ENCODE assay signal across 13 cellular contexts in the genomic region with DNA sequence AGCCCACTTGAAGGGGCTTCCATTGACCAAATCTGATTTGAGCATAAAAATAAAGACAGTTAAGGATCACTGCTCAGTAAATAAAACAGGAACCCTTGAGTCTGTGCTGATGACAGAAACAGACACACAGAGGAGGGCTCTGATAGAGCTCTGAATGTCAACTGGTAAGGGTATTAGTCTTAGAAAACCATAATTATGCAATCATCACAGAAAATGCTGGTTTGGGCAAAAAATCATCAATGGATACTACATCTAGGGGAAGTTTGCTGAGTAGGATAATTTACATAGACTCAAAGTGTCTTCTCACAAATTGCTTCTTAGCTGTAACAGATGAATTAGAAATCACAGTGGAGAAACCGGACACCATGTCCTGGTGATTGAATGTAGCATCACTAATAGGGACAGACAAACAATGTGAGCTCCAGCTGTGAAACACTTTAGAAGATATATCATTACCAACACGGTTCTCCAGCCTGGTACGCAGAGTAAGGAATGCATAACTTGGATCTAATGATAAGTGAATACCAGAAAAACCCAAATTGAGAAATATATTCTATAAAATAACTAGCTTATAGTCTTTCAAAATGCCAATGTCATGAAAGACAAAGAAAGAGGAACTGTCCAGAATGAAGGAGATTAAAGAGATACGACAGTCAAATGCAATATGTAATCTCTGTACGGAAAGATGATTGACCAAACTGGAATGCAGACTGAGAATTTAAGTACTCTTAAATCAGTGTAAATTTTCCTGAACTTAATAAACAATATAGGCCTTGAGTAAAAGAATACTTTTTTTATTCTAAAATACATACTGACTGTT. TPM values are rescaled to one million over a fixed set of nuclear protein-coding genes. Genes with fewer than 3 reads are reported as not detected.
A peak's percentile ranks its signal among the peaks of the same experiment; 100 is the strongest.
DNase-seq lines count a peak whose midpoint lies in the region; ATAC-seq and TF ChIP-seq lines count a peak whose summit lies in the region.
"Had no signal": no experiment of that assay in that cellular context is flagged by ENCODE, and none has a peak within 500 bp of the region (broad histone marks: within the 10 kb centered on the region; RNA-seq: fewer than 3 reads in every experiment).

No MANE protein-coding gene starts in this region.

- peaks cover 3% of the 10 kb centered on the region for H3K36me3 ChIP-seq in osteoblast (ENCODE audit: insufficient read depth, low read length)
- H3K36me3 ChIP-seq: uterus had no signal

- peaks cover 4% of the 10 kb centered on the region for H4K20me1 ChIP-seq in osteoblast (ENCODE audit: insufficient read depth, low read length)

- TF ChIP-seq CTCF in osteoblast (IDR thresholded peaks at IDR 0.05; ENCODE audit: extremely low read depth, low read depth, low read length), result no peak

- no peak for DNase-seq in activated T-cell treated with anti-CD3 and anti-CD28 coated beads, Interleukin-2, amount 50 U/mL, for 4 hours
- DNase-seq in activated T-cell treated with anti-CD3 and anti-CD28 coated beads, Interleukin-2, amount 50 U/mL, for 48 hours, result no peak
- peak; percentile 29 for DNase-seq in NCI-H345 treated with DMSO at 0.1 percent for 48 hours (lab: John Stamatoyannopoulos, UW; ENCODE audit: unreplicated experiment)
- DNase-seq in stimulated activated effector memory CD8-positive, alpha-beta T cell treated with anti-CD3 and anti-CD28 coated beads, Interleukin-12 subunit alpha, Interleukin-12 subunit beta, amount 100 ng/mL, for 72 hours (ENCODE audit: low spot score in 2 of 2), result no peak
- DNase-seq in NCI-H1436 (lab: John Stamatoyannopoulos, UW), result no peak
- DNase-seq in osteoblast (ENCODE audit: insufficient read length, low spot score, missing footprints), result no peak
- DNase-seq: activated CD4-positive, alpha-beta T cell treated with anti-CD3 and anti-CD28 coated beads, Interleukin-2, amount 50 U/mL, for 1 hour; left colon; NCI-H1092; uterus had no signal

- no peaks in the 10 kb centered on the region for H3K9me3 ChIP-seq in osteoblast (ENCODE audit: low read depth, low read length)
- H3K9me3 ChIP-seq: uterus had no signal

- intact Hi-C loops in dendritic cell treated with granulocyte-macrophage colony-stimulating factor and Interleukin-4, amounts not matched to agents 40 ng/mL and 50 ng/mL, for 4 days (cut with micrococcal nuclease), result loop anchor here (2.0 kb wide), 1 partner anchor 15 kb away; no protein-coding TSS in a partner anchor

- no peak overlapping the region for H3K4me3 ChIP-seq in osteoblast (ENCODE audit: insufficient read depth, low read length)
- H3K4me3 ChIP-seq: uterus had no signal

- no peak overlapping the region for H3K27ac ChIP-seq in osteoblast (ENCODE audit: low read depth, low read length)
- H3K27ac ChIP-seq: RWPE1, uterus had no signal

- no peaks in the 10 kb centered on the region for H3K27me3 ChIP-seq in osteoblast (ENCODE audit: insufficient read depth, low read length)
- H3K27me3 ChIP-seq: uterus had no signal

- peak; percentile 35 to 50 for ATAC-seq in activated T-cell treated with anti-CD3 and anti-CD28 coated beads, Interleukin-2, amount 50 U/mL, for 4 hours
- peak; percentile 51 for ATAC-seq in stimulated activated effector memory CD8-positive, alpha-beta T cell treated with anti-CD3 and anti-CD28 coated beads, Interleukin-12 subunit alpha, Interleukin-12 subunit beta, amount 100 ng/mL, for 72 hours
- no peak for ATAC-seq in HG03378 (IDR thresholded peaks at IDR 0.05; ENCODE audit: unreplicated experiment)
- ATAC-seq: left colon had no signal

- peaks cover 84% of the 10 kb centered on the region for H3K79me2 ChIP-seq in osteoblast (ENCODE audit: insufficient read depth, low read length)

- H3K4me2 ChIP-seq in osteoblast (ENCODE audit: insufficient read depth, low read length), result no peak overlapping the region

- no peaks in the 10 kb centered on the region for H3K27me3 Mint-ChIP-seq in activated T-cell treated with anti-CD3 and anti-CD28 coated beads, Interleukin-2, amount 50 U/mL, for 4 hours (ENCODE audit: low read depth)
- H3K27me3 Mint-ChIP-seq in dendritic cell treated with granulocyte-macrophage colony-stimulating factor and Interleukin-4, amounts not matched to agents 40 ng/mL and 50 ng/mL, for 4 days, result no peaks in the 10 kb centered on the region

- H3K4me1 Mint-ChIP-seq in activated T-cell treated with anti-CD3 and anti-CD28 coated beads, Interleukin-2, amount 50 U/mL, for 4 hours (ENCODE audit: low read depth), result peaks cover 64% of the 10 kb centered on the region
- peaks cover 45% of the 10 kb centered on the region for H3K4me1 Mint-ChIP-seq in dendritic cell treated with granulocyte-macrophage colony-stimulating factor and Interleukin-4, amounts not matched to agents 40 ng/mL and 50 ng/mL, for 4 days (ENCODE audit: low read depth)
- H3K4me1 Mint-ChIP-seq in stimulated activated effector memory CD8-positive, alpha-beta T cell treated with anti-CD3 and anti-CD28 coated beads, Interleukin-12 subunit alpha, Interleukin-12 subunit beta, amount 100 ng/mL, for 72 hours, result peaks cover 46% of the 10 kb centered on the region

- no peak overlapping the region for H2AFZ ChIP-seq in osteoblast (ENCODE audit: low read length)

- H3K36me3 Mint-ChIP-seq in activated T-cell treated with anti-CD3 and anti-CD28 coated beads, Interleukin-2, amount 50 U/mL, for 4 hours (ENCODE audit: insufficient read depth), result peaks cover 16% of the 10 kb centered on the region
- peaks cover 13% of the 10 kb centered on the region for H3K36me3 Mint-ChIP-seq in dendritic cell treated with granulocyte-macrophage colony-stimulating factor and Interleukin-4, amounts not matched to agents 40 ng/mL and 50 ng/mL, for 4 days (ENCODE audit: low read depth)
- peaks cover 73% of the 10 kb centered on the region for H3K36me3 Mint-ChIP-seq in stimulated activated effector memory CD8-positive, alpha-beta T cell treated with anti-CD3 and anti-CD28 coated beads, Interleukin-12 subunit alpha, Interleukin-12 subunit beta, amount 100 ng/mL, for 72 hours

- H3K27ac Mint-ChIP-seq in dendritic cell treated with granulocyte-macrophage colony-stimulating factor and Interleukin-4, amounts not matched to agents 40 ng/mL and 50 ng/mL, for 4 days, result peak overlapping the region; percentile 72
- no peak overlapping the region for H3K27ac Mint-ChIP-seq in stimulated activated effector memory CD8-positive, alpha-beta T cell treated with anti-CD3 and anti-CD28 coated beads, Interleukin-12 subunit alpha, Interleukin-12 subunit beta, amount 100 ng/mL, for 72 hours

- no peaks in the 10 kb centered on the region for H3K9me3 Mint-ChIP-seq in activated T-cell treated with anti-CD3 and anti-CD28 coated beads, Interleukin-2, amount 50 U/mL, for 4 hours
- no peaks in the 10 kb centered on the region for H3K9me3 Mint-ChIP-seq in dendritic cell treated with granulocyte-macrophage colony-stimulating factor and Interleukin-4, amounts not matched to agents 40 ng/mL and 50 ng/mL, for 4 days
- H3K9me3 Mint-ChIP-seq in stimulated activated effector memory CD8-positive, alpha-beta T cell treated with anti-CD3 and anti-CD28 coated beads, Interleukin-12 subunit alpha, Interleukin-12 subunit beta, amount 100 ng/mL, for 72 hours, result no peaks in the 10 kb centered on the region

- H3K4me3 Mint-ChIP-seq in activated T-cell treated with anti-CD3 and anti-CD28 coated beads, Interleukin-2, amount 50 U/mL, for 4 hours, result no peak overlapping the region
- peak overlapping the region; percentile 20 for H3K4me3 Mint-ChIP-seq in dendritic cell treated with granulocyte-macrophage colony-stimulating factor and Interleukin-4, amounts not matched to agents 40 ng/mL and 50 ng/mL, for 4 days
- no peak overlapping the region for H3K4me3 Mint-ChIP-seq in stimulated activated effector memory CD8-positive, alpha-beta T cell treated with anti-CD3 and anti-CD28 coated beads, Interleukin-12 subunit alpha, Interleukin-12 subunit beta, amount 100 ng/mL, for 72 hours

- H3K4me1 ChIP-seq in osteoblast (ENCODE audit: insufficient read depth, low read length), result no peaks in the 10 kb centered on the region

RNA-seq across cellular contexts. Expression of a gene that starts 17.4 kb away (rescaled TPM):
- 10 to 100 TPM; 60.0 to 75.4 (median 63.9) TPM for total RNA-seq in activated T-cell treated with anti-CD3 and anti-CD28 coated beads, Interleukin-2, amount 50 U/mL, for 4 hours
- 43.8 and 47.4 TPM in 2 replicates for total RNA-seq in osteoblast
